In genomic region chr3:42032693-42033349, GRCh38 we compare ENCODE assay signal across 8 cellular contexts. TPM values are rescaled to one million over a fixed set of nuclear protein-coding genes. Genes with fewer than 3 reads are reported as not detected.
DNase-seq lines count a peak whose midpoint lies in the region; TF ChIP-seq lines count a peak whose summit lies in the region.

No MANE protein-coding gene starts in this region.

- H3K4me3 ChIP-seq in subcutaneous abdominal adipose tissue (ENCODE audit: low read depth in 1 of 5, low read length in 5 of 5): no peak overlapping the region
- H3K4me3 ChIP-seq in PC-9: no peak overlapping the region

- CTCF ChIA-PET in PC-9 (lab: Charles Lee): no interaction called here

- no peaks in the 10 kb centered on the region for H3K9me2 ChIP-seq in PC-9 (ENCODE audit: insufficient read depth)

- H3K36me3 ChIP-seq in subcutaneous abdominal adipose tissue (ENCODE audit: control insufficient read depth in 5 of 5, insufficient read depth in 5 of 5, low read length in 5 of 5) (peaks cover 0 to 16% (median 13%) of the 10 kb centered on the region in 5 donors), PC-9 (ENCODE audit: low read depth) (no peaks in the 10 kb centered on the region)

- no peak overlapping the region for H3K4me2 ChIP-seq in PC-9

- POLR2A ChIA-PET in PC-9 (lab: Charles Lee; ENCODE audit: unreplicated experiment): no interaction called here

- no peaks in the 10 kb centered on the region for H3K9me3 ChIP-seq in subcutaneous abdominal adipose tissue (ENCODE audit: control insufficient read depth in 5 of 5, low read length in 5 of 5)
- H3K9me3 ChIP-seq in PC-9 (ENCODE audit: insufficient read depth, low read depth): no peaks in the 10 kb centered on the region

- H3K79me2 ChIP-seq in PC-9 (ENCODE audit: low read depth): no peaks in the 10 kb centered on the region

- no peaks in the 10 kb centered on the region for H3K27me3 ChIP-seq in subcutaneous abdominal adipose tissue (ENCODE audit: control insufficient read depth in 5 of 5, insufficient read depth in 4 of 5, low read length in 5 of 5)
- no peaks in the 10 kb centered on the region for H3K27me3 ChIP-seq in PC-9 (ENCODE audit: insufficient read depth, low read depth)

- intact Hi-C loops in PC-9 (cut with micrococcal nuclease; ENCODE audit: unreplicated experiment): no loop called here

- H2AFZ ChIP-seq in PC-9: no peak overlapping the region

- no TSS peak for BruUV-seq in PC-9 (replicated peaks; lab: Mats Ljungman, UMichigan)

- TF ChIP-seq CTCF in PC-9 (conservative IDR thresholded peaks at IDR 0.05): no peak

- H3K27ac ChIP-seq in subcutaneous abdominal adipose tissue (ENCODE audit: low read depth, low read length) (peak overlapping the region; percentile 85), PC-9 (no peak overlapping the region)

- H4K20me1 ChIP-seq in PC-9 (ENCODE audit: insufficient read depth): no peaks in the 10 kb centered on the region

- H3K4me1 ChIP-seq in subcutaneous abdominal adipose tissue (ENCODE audit: control insufficient read depth in 5 of 5, insufficient read depth in 5 of 5, low read length in 5 of 5) (peaks cover 9 to 71% (median 62%) of the 10 kb centered on the region in 5 donors), PC-9 (replicated peaks; ENCODE audit: insufficient read depth) (no peaks in the 10 kb centered on the region)

- DNase-seq in AG08396 (ENCODE audit: low spot score) (peak; percentile 39), NCI-H1105 (lab: John Stamatoyannopoulos, UW) (peak; percentile 70), astrocyte of the hippocampus (ENCODE audit: low read depth, low spot score) (peak; percentile 95), kidney glomerular epithelial cell (lab: John Stamatoyannopoulos, UW) (peak; percentile 88), PC-9 (no peak), middle frontal gyrus (ENCODE audit: extremely low spot score, low spot score) (no peak), globus pallidus (ENCODE audit: low spot score) (no peak)

- no peaks in the 10 kb centered on the region for H3F3A ChIP-seq in PC-9 (ENCODE audit: insufficient read depth, low read depth)

- peak overlapping the region in 3 of 5 donors; percentile 28 to 57 (median 49) for H3K9ac ChIP-seq in subcutaneous abdominal adipose tissue (ENCODE audit: low read length in 5 of 5)

RNA-seq across cellular contexts. Expression of gene TRAK1, which starts 58.3 kb away (rescaled TPM):
- total RNA-seq in PC-9 (2021): 43.4 and 46.8 TPM in 2 replicates

Comparison
In these comparisons a context has a peak if more than half of its experiments do, and no peak if none do; other contexts are left out.
1. DNase-seq: peak in AG08396 (single experiment), NCI-H1105 (single experiment), astrocyte of the hippocampus (single experiment) and kidney glomerular epithelial cell (single experiment); none in PC-9 (0 of 2), middle frontal gyrus (single experiment) and globus pallidus (single experiment).